In the genomic region with DNA sequence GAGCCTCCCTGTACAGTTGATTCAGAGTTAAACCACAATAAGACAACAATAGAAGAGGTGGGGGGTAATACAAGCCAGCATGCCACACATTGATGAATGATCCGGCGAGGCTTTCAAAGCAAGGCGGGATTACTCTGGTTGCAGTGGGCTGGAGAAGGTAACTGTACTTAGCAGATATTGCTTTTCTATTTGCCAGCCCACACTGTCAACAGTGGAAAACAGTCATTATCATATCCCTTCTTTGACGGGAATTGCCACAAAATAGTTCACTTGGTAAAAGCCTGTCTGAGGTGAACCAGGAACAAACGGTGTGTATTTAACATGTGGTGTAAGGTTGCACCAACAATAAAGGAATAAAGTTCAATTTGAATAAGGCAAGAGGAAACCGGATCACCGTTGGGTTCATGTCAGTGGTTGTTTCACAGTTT, we compare ENCODE assay signal across 19 cellular contexts. TPM values are rescaled to one million over a fixed set of nuclear protein-coding genes. Genes with fewer than 3 reads are reported as not detected.
DNase-seq lines count a peak whose midpoint lies in the region; ATAC-seq, FAIRE-seq and TF ChIP-seq lines count a peak whose summit lies in the region.
"Had no signal": no experiment of that assay in that cellular context is flagged by ENCODE, and none has a peak within 500 bp of the region (broad histone marks: within the 10 kb centered on the region; RNA-seq: fewer than 3 reads in every experiment).

No MANE protein-coding gene starts in this region.

- no peak overlapping the region for H3K4me3 Mint-ChIP-seq in astrocyte (ENCODE audit: unreplicated experiment)

- H3K27ac ChIP-seq in astrocyte (ENCODE audit: low read depth, low read length), result no peak overlapping the region
- H3K27ac ChIP-seq in thoracic aorta, result peak overlapping the region; percentile 46 to 71
- H3K27ac ChIP-seq: RWPE1, SJCRH30 had no signal

- no peak overlapping the region for H3K27ac Mint-ChIP-seq in astrocyte (ENCODE audit: unreplicated experiment)

- H3K79me2 ChIP-seq in astrocyte (ENCODE audit: insufficient read depth, low read length), result no peaks in the 10 kb centered on the region

- peaks cover 22% of the 10 kb centered on the region for H3K4me1 Mint-ChIP-seq in astrocyte (ENCODE audit: low read depth, unreplicated experiment)

- no peak for FAIRE-seq in astrocyte (lab: Jason Lieb, UNC)

- H3K9me3 Mint-ChIP-seq in astrocyte (ENCODE audit: unreplicated experiment), result peaks cover 4% of the 10 kb centered on the region

- H4K20me1 ChIP-seq in astrocyte (ENCODE audit: insufficient read depth, low read length), result no peaks in the 10 kb centered on the region

- peak overlapping the region; percentile 37 for H2AFZ ChIP-seq in astrocyte (ENCODE audit: low read depth, low read length)

- DNase-seq in NCI-H2196 (lab: John Stamatoyannopoulos, UW; ENCODE audit: unreplicated experiment) (peak; percentile 20), NCI-H2196 treated with DMSO at 0.1 percent for 48 hours (lab: John Stamatoyannopoulos, UW; ENCODE audit: unreplicated experiment) (no peak), astrocyte (ENCODE audit: low read depth) (peak; percentile 83), left colon (no peak), thoracic aorta (ENCODE audit: low spot score) (no peak), posterior cingulate gyrus (no peak)
- DNase-seq: C1 segment of cervical spinal cord; COR-L47; KBM-7; NCI-H1048; NCI-H146; NCI-H2171 treated with DMSO at 0.1 percent for 48 hours; NCI-H510A treated with DMSO at 0.1 percent for 48 hours; NK-92 treated with Interleukin-12 subunit alpha and Interleukin-12 subunit beta, amount 100 ng/mL, for 24 hours; OCI-M1; SJCRH30 had no signal

- intact Hi-C loops in left colon (cut with DNase I, micrococcal nuclease), result no loop called here
- intact Hi-C loops in posterior cingulate gyrus (cut with DNase I), result no loop called here

- H3K4me1 ChIP-seq in astrocyte (ENCODE audit: insufficient read depth, low read length) (peaks cover 13% of the 10 kb centered on the region), thoracic aorta (ENCODE audit: control insufficient read depth in 1 of 2, low read depth in 2 of 2) (peaks cover 22 to 58% of the 10 kb centered on the region in 2 donors)
- H3K4me1 ChIP-seq: SJCRH30 had no signal

- H3K27me3 Mint-ChIP-seq in astrocyte (ENCODE audit: low read depth, unreplicated experiment), result no peaks in the 10 kb centered on the region

- H3K36me3 Mint-ChIP-seq in astrocyte (ENCODE audit: low read depth, unreplicated experiment), result peaks cover 1% of the 10 kb centered on the region

- H3K9me3 ChIP-seq in astrocyte (ENCODE audit: insufficient read depth, low read depth, low read length) (no peaks in the 10 kb centered on the region), thoracic aorta (no peaks in the 10 kb centered on the region)
- H3K9me3 ChIP-seq: SJCRH30 had no signal

- TF ChIP-seq CTCF in astrocyte (IDR thresholded peaks at IDR 0.05; ENCODE audit: insufficient read depth, low read depth, low read length) (no peak), thoracic aorta (IDR thresholded peaks at IDR 0.05) (no peak)

- ATAC-seq in left colon, result peak; percentile 85
- no peak for ATAC-seq in thoracic aorta (ENCODE audit: insufficient number of reproducible peaks, low FRiP score, low read depth)
- ATAC-seq in GM21529 (IDR thresholded peaks at IDR 0.05; ENCODE audit: unreplicated experiment), result no peak
- ATAC-seq in GM18519 (IDR thresholded peaks at IDR 0.05; ENCODE audit: low FRiP score, unreplicated experiment), result no peak

- no peak overlapping the region for H3K9ac ChIP-seq in astrocyte (ENCODE audit: low read length)

- H3K4me3 ChIP-seq in astrocyte (ENCODE audit: insufficient read depth, low read depth, low read length), result no peak overlapping the region
- no peak overlapping the region for H3K4me3 ChIP-seq in thoracic aorta
- H3K4me3 ChIP-seq: SJCRH30 had no signal

- peak overlapping the region; percentile 28 for H3K4me2 ChIP-seq in astrocyte (ENCODE audit: low read length)

- H3K36me3 ChIP-seq in astrocyte (ENCODE audit: insufficient read depth, low read length), result no peaks in the 10 kb centered on the region
- no peaks in the 10 kb centered on the region for H3K36me3 ChIP-seq in thoracic aorta
- H3K36me3 ChIP-seq: SJCRH30 had no signal

- H3K27me3 ChIP-seq in astrocyte (ENCODE audit: insufficient read depth, low read length) (no peaks in the 10 kb centered on the region), thoracic aorta (replicated peaks; ENCODE audit: insufficient read depth) (no peaks in the 10 kb centered on the region)
- H3K27me3 ChIP-seq: SJCRH30 had no signal

RNA-seq across cellular contexts. Expression of a gene that starts 5.8 kb away (rescaled TPM):
- total RNA-seq in astrocyte (1.8 and 2.2 TPM in 2 replicates), left colon (under 1 TPM in 1 of 2 donors, not detected in 1; 0.21 TPM), thoracic aorta (1 to 10 TPM in 1 of 2 donors, under 1 TPM in 1; 0.41 to 1.8 TPM)
- total RNA-seq: SJCRH30 had no signal

Comparison
In these comparisons a context has a peak if more than half of its experiments do, and no peak if none do; other contexts are left out.
1. DNase-seq: peak in NCI-H2196 (single experiment) and astrocyte (single experiment); none in NCI-H2196 treated with DMSO at 0.1 percent for 48 hours (single experiment), left colon (0 of 2), thoracic aorta (single experiment) and posterior cingulate gyrus (0 of 10).